In the genomic region with DNA sequence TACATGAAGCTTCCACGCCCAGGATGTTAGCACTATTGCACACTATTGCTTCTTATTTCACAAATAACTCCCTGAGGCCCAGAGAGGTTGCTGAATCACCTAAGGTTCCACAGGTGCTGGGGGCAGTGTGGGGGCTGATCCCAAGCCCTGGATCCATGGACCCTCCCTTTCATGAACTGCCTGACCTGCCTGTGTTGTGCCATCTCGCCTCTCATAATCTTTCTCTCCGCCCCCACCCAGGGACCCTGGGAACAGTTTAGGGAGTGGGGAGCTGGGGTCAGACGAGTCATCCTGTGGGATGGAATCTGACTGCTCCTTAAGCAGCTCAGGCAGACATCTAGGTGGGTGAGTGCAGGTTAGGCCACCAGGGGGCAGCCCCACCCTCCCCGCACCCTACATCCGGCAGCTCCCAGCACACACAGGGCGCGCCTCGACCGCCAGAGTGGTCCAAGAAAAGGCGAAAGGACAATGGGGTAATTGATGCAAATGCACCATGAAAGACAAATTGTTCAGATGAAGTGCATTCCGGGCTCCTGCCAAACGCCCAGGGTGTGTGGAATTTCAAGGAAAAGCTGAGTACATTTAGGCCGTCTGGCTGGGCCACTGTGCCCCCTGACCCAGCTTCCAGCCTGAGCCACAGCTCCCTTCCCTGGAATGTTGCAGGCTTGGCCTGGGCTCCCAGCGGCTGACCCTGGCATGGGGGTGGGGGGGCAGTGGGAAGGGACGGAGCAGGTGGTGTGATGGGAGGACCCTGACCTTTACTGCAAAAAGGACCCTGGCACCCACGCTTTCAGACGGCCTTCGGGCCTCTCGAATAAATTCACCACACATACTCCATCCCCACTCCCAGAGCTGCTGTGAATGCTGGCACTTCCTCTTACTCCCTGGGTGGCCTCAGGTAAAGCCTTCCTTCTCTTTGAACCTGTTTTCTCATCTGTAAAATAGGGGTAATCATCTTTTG, we compare ENCODE assay signal across 8 cellular contexts. TPM values are rescaled to one million over a fixed set of nuclear protein-coding genes. Genes with fewer than 3 reads are reported as not detected.
A peak's percentile ranks its signal among the peaks of the same experiment; 100 is the strongest.
DNase-seq lines count a peak whose midpoint lies in the region; ATAC-seq lines count a peak whose summit lies in the region.

No MANE protein-coding gene starts in this region.

- no peak overlapping the region for H3K27ac ChIP-seq in CD4-positive, alpha-beta memory T cell (ENCODE audit: low read depth, low read length)

- H3K4me2 ChIP-seq in skeletal muscle satellite cell (ENCODE audit: low read length): peak overlapping the region; percentile 51

- DNase-seq in CD4-positive, alpha-beta memory T cell: peak in 4 of 5 donors; percentile 29 to 53 (median 30)
- peak; percentile 43 to 55 for DNase-seq in Kasumi-1 (lab: John Stamatoyannopoulos, UW)
- peak in 3 of 5 donors; percentile 31 to 58 (median 42) for DNase-seq in T-helper 1 cell
- peak; percentile 95 for DNase-seq in astrocyte of the hippocampus (ENCODE audit: low read depth, low spot score)
- DNase-seq in cortex of kidney (lab: John Stamatoyannopoulos, UW): no peak

- POLR2A ChIA-PET in CD4-positive, alpha-beta memory T cell (lab: Charles Lee; ENCODE audit: partially characterized antibody): interaction anchor here (1.4 to 1.5 kb wide), 2 partner anchors 21 to 65 kb away, joined by 3 to 4 read pairs; a partner anchor contains a TSS

- intact Hi-C loops in CD4-positive, alpha-beta memory T cell (cut with micrococcal nuclease): loop anchor here (1.0 to 2.0 kb wide), 3 partner anchors 21 to 65 kb away; a partner anchor contains a TSS

- H3K4me3 ChIP-seq in CD4-positive, alpha-beta memory T cell (ENCODE audit: low read length in 2 of 2): no peak overlapping the region
- H3K4me3 ChIP-seq in iPS-15b (ENCODE audit: low read depth, low read length): peak overlapping the region; percentile 27
- H3K4me3 ChIP-seq in skeletal muscle satellite cell (ENCODE audit: low read length): no peak overlapping the region

- ATAC-seq in GM21515 (IDR thresholded peaks at IDR 0.05; ENCODE audit: unreplicated experiment): peak; percentile 73

- no peak overlapping the region for H3K4me3 Mint-ChIP-seq in CD4-positive, alpha-beta memory T cell

- H3K27me3 ChIP-seq in CD4-positive, alpha-beta memory T cell (ENCODE audit: insufficient read depth, low read length): no peaks in the 10 kb centered on the region
- H3K27me3 ChIP-seq in iPS-15b (ENCODE audit: control insufficient read depth, insufficient read depth, low read length): peaks cover 3% of the 10 kb centered on the region
- no peaks in the 10 kb centered on the region for H3K27me3 ChIP-seq in skeletal muscle satellite cell (ENCODE audit: control insufficient read depth, insufficient read depth, low read length)

- no peaks in the 10 kb centered on the region for H3K9me3 ChIP-seq in CD4-positive, alpha-beta memory T cell (ENCODE audit: control insufficient read depth in 1 of 2, low read length in 2 of 2)
- H3K9me3 ChIP-seq in iPS-15b (ENCODE audit: control insufficient read depth, insufficient read depth, low read length): no peaks in the 10 kb centered on the region
- no peaks in the 10 kb centered on the region for H3K9me3 ChIP-seq in skeletal muscle satellite cell (replicated peaks; ENCODE audit: low read length)

- peak overlapping the region in 1 of 7 donors; percentile 57 for H3K27ac Mint-ChIP-seq in CD4-positive, alpha-beta memory T cell

- peaks cover 6% of the 10 kb centered on the region for H3K4me1 ChIP-seq in CD4-positive, alpha-beta memory T cell (ENCODE audit: insufficient read depth, low read length)
- peaks cover 19% of the 10 kb centered on the region for H3K4me1 ChIP-seq in iPS-15b (ENCODE audit: control insufficient read depth, insufficient read depth, low read length)
- H3K4me1 ChIP-seq in skeletal muscle satellite cell (ENCODE audit: control insufficient read depth, insufficient read depth, low read length): peaks cover 51% of the 10 kb centered on the region

- CTCF ChIA-PET in CD4-positive, alpha-beta memory T cell (lab: Charles Lee; ENCODE audit: partially characterized antibody): interaction anchor here (0.6 to 4.5 kb wide), 19 partner anchors 7 to 525 kb away, joined by 3 to 48 read pairs (median 3); a partner anchor contains a TSS

- peaks cover 0 to 4% (median 3%) of the 10 kb centered on the region in 4 donors for H3K4me1 Mint-ChIP-seq in CD4-positive, alpha-beta memory T cell

- H3K9ac ChIP-seq in iPS-15b (ENCODE audit: low read depth, low read length) (no peak overlapping the region), skeletal muscle satellite cell (ENCODE audit: low read depth, low read length) (peak overlapping the region; percentile 29)

- H3K36me3 Mint-ChIP-seq in CD4-positive, alpha-beta memory T cell: no peaks in the 10 kb centered on the region

- peaks cover 0 to 3% (median under 1%) of the 10 kb centered on the region in 8 donors for H3K9me3 Mint-ChIP-seq in CD4-positive, alpha-beta memory T cell

- H3K36me3 ChIP-seq in CD4-positive, alpha-beta memory T cell (ENCODE audit: insufficient read depth, low read length): no peaks in the 10 kb centered on the region
- H3K36me3 ChIP-seq in iPS-15b (ENCODE audit: control insufficient read depth, insufficient read depth, low read length) (no peaks in the 10 kb centered on the region), skeletal muscle satellite cell (ENCODE audit: insufficient read depth, low read length) (no peaks in the 10 kb centered on the region)

- peaks cover 5 to 9% of the 10 kb centered on the region in 2 donors for H3K27me3 Mint-ChIP-seq in CD4-positive, alpha-beta memory T cell

RNA-seq across cellular contexts. Expression of a gene that starts 20.8 kb away (rescaled TPM):
- 1 to 10 TPM; 7.0 to 7.8 TPM for total RNA-seq in CD4-positive, alpha-beta memory T cell
- polyA plus RNA-seq in CD4-positive, alpha-beta memory T cell: 1 to 10 TPM in 1 of 2 donors, under 1 TPM in 1; 0.30 to 1.1 TPM
- total RNA-seq in skeletal muscle satellite cell (2012; rRNA removed): 43.2 and 47.4 TPM in 2 replicates

RNA-seq across cellular contexts. Expression of a gene that starts 26.7 kb away (rescaled TPM):
- not detected for total RNA-seq in CD4-positive, alpha-beta memory T cell
- polyA plus RNA-seq in CD4-positive, alpha-beta memory T cell: not detected
- total RNA-seq in skeletal muscle satellite cell (2012; rRNA removed): 1.3 and 175 TPM in 2 replicates

RNA-seq across cellular contexts. Expression of a gene that starts 49.1 kb away (rescaled TPM):
- under 1 TPM in 1 of 2 experiments, not detected in 1; 0.17 TPM for total RNA-seq in CD4-positive, alpha-beta memory T cell
- not detected for polyA plus RNA-seq in CD4-positive, alpha-beta memory T cell
- total RNA-seq in skeletal muscle satellite cell (2012; rRNA removed): 0.22 and 0.51 TPM in 2 replicates

RNA-seq across cellular contexts. Expression of a gene that starts 58.7 kb away (rescaled TPM):
- total RNA-seq in CD4-positive, alpha-beta memory T cell: 10 to 100 TPM; 34.2 to 36.0 TPM
- polyA plus RNA-seq in CD4-positive, alpha-beta memory T cell: 10 to 100 TPM; 74.6 to 79.3 TPM
- 169 and 175 TPM in 2 replicates for total RNA-seq in skeletal muscle satellite cell (2012; rRNA removed)
